Comparison of ENCODE assay signal across 7 cellular contexts in genomic region chr9:66901141-66901540, GRCh38. TPM values are rescaled to one million over a fixed set of nuclear protein-coding genes. Genes with fewer than 3 reads are reported as not detected.
DNase-seq lines count a peak whose midpoint lies in the region; ATAC-seq and TF ChIP-seq lines count a peak whose summit lies in the region.
"Not testable (repeated sequence)": the region's sequence is repeated elsewhere in the genome, so short reads cannot be mapped to it uniquely, and the experiment has no call there.

No MANE protein-coding gene starts in this region.

- 8 to 13% (median 10%) methylated on average over 6 of the region's 8 CpGs for WGBS in ovary, 3 donors

- not testable (repeated sequence) for H3K9me3 ChIP-seq in iPS-18c (ENCODE audit: control insufficient read depth, insufficient read depth, low read length); ovary

- CTCF ChIA-PET in activated B cell treated with CpG ODN at 0.5 μM for 24 hours (lab: Charles Lee) = not testable (repeated sequence)

- H3K36me3 Mint-ChIP-seq in HFFc6 (ENCODE audit: low read depth); activated B cell treated with CpG ODN at 0.5 μM for 24 hours (ENCODE audit: low read depth): not testable (repeated sequence)

- not testable (repeated sequence) for TF ChIP-seq POLR2A in ovary (IDR thresholded peaks at IDR 0.05)

- not testable (repeated sequence) for TF ChIP-seq CTCF in HFFc6 (IDR thresholded peaks at IDR 0.05); activated B cell treated with CpG ODN at 0.5 μM for 24 hours (IDR thresholded peaks at IDR 0.05); coronary artery (IDR thresholded peaks at IDR 0.05); ovary (IDR thresholded peaks at IDR 0.05)

- intact Hi-C loops in activated B cell treated with CpG ODN at 0.5 μM for 24 hours (cut with micrococcal nuclease); ovary (cut with DNase I): not testable (repeated sequence)

- not testable (repeated sequence) for H3K9me3 Mint-ChIP-seq in HFFc6, activated B cell treated with CpG ODN at 0.5 μM for 24 hours

- H3K4me3 Mint-ChIP-seq in HFFc6 (peak overlapping the region; percentile 90), activated B cell treated with CpG ODN at 0.5 μM for 24 hours (peak overlapping the region; percentile 95)

- not testable (repeated sequence) for H3K4me1 ChIP-seq in ovary (ENCODE audit: insufficient read depth)

- not testable (repeated sequence) for H3K27ac Mint-ChIP-seq in HFFc6, activated B cell treated with CpG ODN at 0.5 μM for 24 hours

- POLR2A ChIA-PET in activated B cell treated with CpG ODN at 0.5 μM for 24 hours (lab: Charles Lee) = not testable (repeated sequence)

- H3K27me3 ChIP-seq in ovary = not testable (repeated sequence)

- ATAC-seq in GM18861 (IDR thresholded peaks at IDR 0.05; ENCODE audit: unreplicated experiment) (peak; percentile 4), HG03565 (IDR thresholded peaks at IDR 0.05; ENCODE audit: unreplicated experiment) (peak; percentile 12)
- not testable (repeated sequence) for ATAC-seq in activated B cell treated with CpG ODN at 0.5 μM for 24 hours (ENCODE audit: low read depth)

- not testable (repeated sequence) for TF ChIP-seq EP300 in ovary (IDR thresholded peaks at IDR 0.05)

- H3K27me3 Mint-ChIP-seq in HFFc6 (ENCODE audit: insufficient read depth); activated B cell treated with CpG ODN at 0.5 μM for 24 hours: not testable (repeated sequence)

- H3K4me1 Mint-ChIP-seq in HFFc6 (ENCODE audit: low read depth); activated B cell treated with CpG ODN at 0.5 μM for 24 hours: not testable (repeated sequence)

- not testable (repeated sequence) for H3K36me3 ChIP-seq in ovary

- peak overlapping the region in 1 of 2 donors; percentile 78 for H3K27ac ChIP-seq in coronary artery
- H3K27ac ChIP-seq in ovary = peak overlapping the region; percentile 49 to 63

- H3K4me3 ChIP-seq in coronary artery = peak overlapping the region; percentile 77
- H3K4me3 ChIP-seq in iPS-18c (ENCODE audit: insufficient read depth, low read depth, low read length) = peak overlapping the region; percentile 38; the same call in 1 of the 2 replicates
- H3K4me3 ChIP-seq in ovary = peak overlapping the region; percentile 51

- not testable (repeated sequence) for DNase-seq in HFFc6; activated B cell treated with CpG ODN at 0.5 μM for 24 hours; coronary artery (ENCODE audit: low spot score); ovary

RNA-seq across cellular contexts. Expression of gene ZNF658, which starts 0.6 kb away (rescaled TPM):
- 1 to 10 TPM; 1.5 to 2.4 (median 2.0) TPM for total RNA-seq in HFFc6 (2021; fragmentation: NEBNext Ultra II Directional; extraction: Animal tissue kit (Norgen Biotek cat#: 25700))
- total RNA-seq in activated B cell treated with CpG ODN at 0.5 μM for 24 hours = 3.7 and 4.7 TPM in 2 replicates
- total RNA-seq in ovary = 10 to 100 TPM in 2 of 7 donors, 1 to 10 TPM in 5; 5.9 to 11.7 (median 7.6) TPM
- 1 to 10 TPM; 3.1 to 3.6 TPM for polyA plus RNA-seq in ovary
